ENCODE assay signal across 8 cellular contexts in genomic region chr1:83693409-83694126, GRCh38.
DNase-seq lines count a peak whose midpoint lies in the region; ATAC-seq and TF ChIP-seq lines count a peak whose summit lies in the region.

No MANE protein-coding gene starts in this region.

- H3K27me3 Mint-ChIP-seq in activated T-cell treated with anti-CD3 and anti-CD28 coated beads, Interleukin-2, amount 50 U/mL, for 72 hours (ENCODE audit: low read depth): peaks cover 7% of the 10 kb centered on the region
- H3K27me3 Mint-ChIP-seq in activated naive CD8-positive, alpha-beta T cell treated with anti-CD3 and anti-CD28 coated beads for 36 hours: no peaks in the 10 kb centered on the region
- peaks cover 66% of the 10 kb centered on the region for H3K27me3 Mint-ChIP-seq in type B pancreatic cell

- DNase-seq in activated T-cell treated with anti-CD3 and anti-CD28 coated beads, Interleukin-2, amount 50 U/mL, for 72 hours: no peak
- DNase-seq in activated T-cell treated with anti-CD3 and anti-CD28 coated beads for 4 hours: no peak
- DNase-seq in activated naive CD8-positive, alpha-beta T cell treated with anti-CD3 and anti-CD28 coated beads for 36 hours: no peak
- DNase-seq in left kidney (ENCODE audit: low read depth, low spot score): peak; percentile 56
- no peak for DNase-seq in type B pancreatic cell (ENCODE audit: extremely low spot score, unreplicated experiment)
- DNase-seq in cerebellar nuclear complex (lab: John Stamatoyannopoulos, UW): no peak

- peaks cover 47% of the 10 kb centered on the region for H3K4me1 Mint-ChIP-seq in activated T-cell treated with anti-CD3 and anti-CD28 coated beads, Interleukin-2, amount 50 U/mL, for 72 hours (ENCODE audit: low read depth)
- peaks cover 23% of the 10 kb centered on the region for H3K4me1 Mint-ChIP-seq in activated naive CD8-positive, alpha-beta T cell treated with anti-CD3 and anti-CD28 coated beads for 36 hours
- H3K4me1 Mint-ChIP-seq in type B pancreatic cell (ENCODE audit: unreplicated experiment): peaks cover 27% of the 10 kb centered on the region

- ATAC-seq in activated T-cell treated with anti-CD3 and anti-CD28 coated beads, Interleukin-2, amount 50 U/mL, for 72 hours (replicated peaks in 1 of 2): no peak
- ATAC-seq in HG03025 (IDR thresholded peaks at IDR 0.05; ENCODE audit: low FRiP score, unreplicated experiment) (no peak), GM19452 (IDR thresholded peaks at IDR 0.05; ENCODE audit: unreplicated experiment) (no peak)

- peaks cover 4 to 7% of the 10 kb centered on the region in 2 donors for H3K9me3 Mint-ChIP-seq in activated T-cell treated with anti-CD3 and anti-CD28 coated beads, Interleukin-2, amount 50 U/mL, for 72 hours
- peaks cover 12% of the 10 kb centered on the region for H3K9me3 Mint-ChIP-seq in activated naive CD8-positive, alpha-beta T cell treated with anti-CD3 and anti-CD28 coated beads for 36 hours
- H3K9me3 Mint-ChIP-seq in type B pancreatic cell: no peaks in the 10 kb centered on the region

- H3K27ac Mint-ChIP-seq in activated T-cell treated with anti-CD3 and anti-CD28 coated beads, Interleukin-2, amount 50 U/mL, for 72 hours: no peak overlapping the region
- no peak overlapping the region for H3K27ac Mint-ChIP-seq in activated naive CD8-positive, alpha-beta T cell treated with anti-CD3 and anti-CD28 coated beads for 36 hours
- H3K27ac Mint-ChIP-seq in type B pancreatic cell: peak overlapping the region; percentile 75

- H3K36me3 Mint-ChIP-seq in activated T-cell treated with anti-CD3 and anti-CD28 coated beads, Interleukin-2, amount 50 U/mL, for 72 hours (ENCODE audit: insufficient read depth in 2 of 2): peaks cover 5 to 7% of the 10 kb centered on the region in 2 donors
- H3K36me3 Mint-ChIP-seq in activated naive CD8-positive, alpha-beta T cell treated with anti-CD3 and anti-CD28 coated beads for 36 hours: peaks cover 4% of the 10 kb centered on the region
- peaks cover 7% of the 10 kb centered on the region for H3K36me3 Mint-ChIP-seq in type B pancreatic cell

- TF ChIP-seq CTCF in type B pancreatic cell (conservative IDR thresholded peaks at IDR 0.05): no peak

- H3K4me3 Mint-ChIP-seq in activated T-cell treated with anti-CD3 and anti-CD28 coated beads, Interleukin-2, amount 50 U/mL, for 72 hours: peak overlapping the region; percentile 78 to 80
- peak overlapping the region; percentile 77 for H3K4me3 Mint-ChIP-seq in activated naive CD8-positive, alpha-beta T cell treated with anti-CD3 and anti-CD28 coated beads for 36 hours
- H3K4me3 Mint-ChIP-seq in type B pancreatic cell: peak overlapping the region; percentile 82
